23 cellular contexts compared by ENCODE assay signal in the genomic region with DNA sequence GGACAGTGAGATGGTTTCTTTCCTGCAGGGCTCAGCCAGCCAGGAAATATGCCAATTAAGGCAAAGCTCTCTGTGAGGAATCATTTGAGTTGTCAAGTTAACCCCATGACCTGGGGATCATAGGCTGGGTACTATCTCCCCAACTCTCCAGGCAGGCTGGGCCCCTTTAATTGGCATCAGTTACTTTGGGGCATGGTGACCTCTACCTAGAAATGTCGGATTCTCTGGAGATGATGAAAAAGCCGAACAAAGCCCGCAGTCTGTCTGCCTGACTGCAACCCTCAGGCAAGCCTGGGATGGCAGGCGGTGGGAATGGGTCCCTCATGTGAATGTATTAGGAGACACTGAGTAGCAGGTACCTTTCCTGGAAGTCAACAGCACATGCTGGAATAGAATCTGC.
"Had no signal": no experiment of that assay in that cellular context is flagged by ENCODE, and none has a peak within 500 bp of the region (broad histone marks: within the 10 kb centered on the region; RNA-seq: fewer than 3 reads in every experiment).

No MANE protein-coding gene starts in this region.

- H3K27me3 ChIP-seq: gastroesophageal sphincter, heart left ventricle, left lung, pancreas, right lobe of liver, suprapubic skin had no signal

- H3K4me3 Mint-ChIP-seq: naive thymus-derived CD4-positive, alpha-beta T cell had no signal

- H3K4me3 ChIP-seq: coronary artery, gastroesophageal sphincter, heart left ventricle, left lung, pancreas, right lobe of liver, smooth muscle cell, suprapubic skin had no signal

- DNase-seq: dermis blood vessel endothelial cell; effector memory CD4-positive, alpha-beta T cell; erythroblast; foreskin keratinocyte; heart left ventricle; left cardiac atrium; left lung; mesenchymal stem cell; naive thymus-derived CD4-positive, alpha-beta T cell; pancreas; right lobe of liver; stimulated activated CD4-positive, alpha-beta T cell treated with anti-CD3 and anti-CD28 coated beads, Interleukin-12 subunit alpha, Interleukin-12 subunit beta, amount 100 ng/mL, for 4 hours; stimulated activated CD4-positive, alpha-beta T cell treated with anti-CD3 and anti-CD28 coated beads, Interleukin-1b, Interleukin-23, amount 100 ng/mL, for 48 hours; stimulated activated CD4-positive, alpha-beta T cell treated with anti-CD3 and anti-CD28 coated beads, Interleukin-4, amount 100 ng/mL, for 1 hour; stimulated activated CD8-positive, alpha-beta memory T cell treated with anti-CD3 and anti-CD28 coated beads, Interleukin-4, amount 100 ng/mL, for 48 hours; stimulated activated naive CD4-positive, alpha-beta T cell; stimulated activated naive CD8-positive, alpha-beta T cell treated with anti-CD3 and anti-CD28 coated beads, Interleukin-15, amount 100 ng/mL, for 72 hours; trophoblast cell had no signal

- H3K9me3 ChIP-seq: gastroesophageal sphincter, heart left ventricle, left lung, neutrophil, pancreas, right lobe of liver, suprapubic skin had no signal

- H3K27ac ChIP-seq: coronary artery, foreskin keratinocyte, gastroesophageal sphincter, heart left ventricle, left lung, neutrophil, pancreas, right lobe of liver, suprapubic skin had no signal

- H3K4me1 ChIP-seq: left lung, pancreas had no signal

- H3K36me3 ChIP-seq: gastroesophageal sphincter, heart left ventricle, left lung, neutrophil, pancreas, right lobe of liver, suprapubic skin had no signal

- H3K36me3 Mint-ChIP-seq: naive thymus-derived CD4-positive, alpha-beta T cell had no signal

- H3K9me3 Mint-ChIP-seq: naive thymus-derived CD4-positive, alpha-beta T cell; stimulated activated naive CD8-positive, alpha-beta T cell treated with anti-CD3 and anti-CD28 coated beads, Interleukin-15, amount 100 ng/mL, for 72 hours had no signal

- ATAC-seq: foreskin keratinocyte; gastroesophageal sphincter; heart left ventricle; left cardiac atrium; naive thymus-derived CD4-positive, alpha-beta T cell; pancreas; right lobe of liver had no signal
